11 cellular contexts compared by ENCODE assay signal in genomic region chr17:64641499-64641898, GRCh38. TPM values are rescaled to one million over a fixed set of nuclear protein-coding genes. Genes with fewer than 3 reads are reported as not detected.
DNase-seq lines count a peak whose midpoint lies in the region; ATAC-seq and TF ChIP-seq lines count a peak whose summit lies in the region.
"Had no signal": no experiment of that assay in that cellular context is flagged by ENCODE, and none has a peak within 500 bp of the region (broad histone marks: within the 10 kb centered on the region; RNA-seq: fewer than 3 reads in every experiment).

No MANE protein-coding gene starts in this region.

- TF ChIP-seq CTCF in H9 (conservative IDR thresholded peaks at IDR 0.05) (no peak), astrocyte of the cerebellum (IDR thresholded peaks at IDR 0.05; ENCODE audit: low read depth, low read length, missing control alignments) (no peak), prostate gland (IDR thresholded peaks at IDR 0.05) (no peak), uterus (IDR thresholded peaks at IDR 0.05) (no peak)

- no peak overlapping the region for H3K4ac ChIP-seq in H9 (ENCODE audit: low read depth, low read length)

- H3K4me3 ChIP-seq in astrocyte of the cerebellum (ENCODE audit: low read depth, low read length) (no peak overlapping the region), prostate gland (no peak overlapping the region), uterus (no peak overlapping the region)

- H3K4me3 Mint-ChIP-seq in H9 = no peak overlapping the region

- intact Hi-C loops in left colon (cut with DNase I, micrococcal nuclease) (loop anchor here in 1 of 2 donors (10.0 kb wide), 2 partner anchors 107 to 227 kb away; no protein-coding TSS in a partner anchor), prostate gland (cut with DNase I) (no loop called here), uterus (cut with DNase I; ENCODE audit: low total_unique reads) (no loop called here)

- no peak overlapping the region for H3K4me2 ChIP-seq in H9 (ENCODE audit: insufficient read depth, insufficient read length, low read length)

- H4K5ac ChIP-seq in H9 (ENCODE audit: insufficient read length, low read depth, low read length) = no peak overlapping the region

- no peak overlapping the region for H2BK15ac ChIP-seq in H9 (ENCODE audit: low read depth, low read length)

- H3K23ac ChIP-seq in H9 (ENCODE audit: insufficient read length, low read depth, low read length) = no peak overlapping the region

- in situ Hi-C loops in ACHN (cut with HindIII; ENCODE audit: low pct_ligation_motif_present, low pct_unique_long_range_greater_than_20kb, low sequenced_read_pairs) (no loop called here), astrocyte of the cerebellum (cut with HindIII; ENCODE audit: low sequenced_read_pairs) (no loop called here)

- no peak overlapping the region for H2BK12ac ChIP-seq in H9 (ENCODE audit: insufficient read length, low read depth, low read length)

- H3K18ac ChIP-seq in H9 (ENCODE audit: insufficient read length, low read depth, low read length) = no peak overlapping the region

- no peak overlapping the region for H2AFZ ChIP-seq in H9 (ENCODE audit: low read length)

- WGBS in H9 (ENCODE audit: extremely low coverage, insufficient read length, low lambda C conversion rate) = no CpG with 5 or more reads among the region's 2 CpGs
- WGBS in prostate gland = 49% methylated on average over 2 of the region's 2 CpGs

- no peaks in the 10 kb centered on the region for H3K27me3 ChIP-seq in H9 (ENCODE audit: insufficient read depth, low read length)
- H3K27me3 ChIP-seq in prostate gland (replicated peaks; ENCODE audit: insufficient read depth) = no peaks in the 10 kb centered on the region
- no peaks in the 10 kb centered on the region for H3K27me3 ChIP-seq in uterus

- H4K91ac ChIP-seq in H9 (ENCODE audit: insufficient read length, low read depth, low read length) = no peak overlapping the region

- H3K23me2 ChIP-seq in H9 (ENCODE audit: insufficient read length, low read depth, low read length, poor library complexity, severe bottlenecking) = no peaks in the 10 kb centered on the region

- H3K9me3 ChIP-seq in H9 (ENCODE audit: control insufficient read depth, low read depth, low read length) = no peaks in the 10 kb centered on the region
- no peaks in the 10 kb centered on the region for H3K9me3 ChIP-seq in prostate gland
- H3K9me3 ChIP-seq in uterus = no peaks in the 10 kb centered on the region

- peak; percentile 94 for ATAC-seq in left colon
- no peak for ATAC-seq in GM21529 (IDR thresholded peaks at IDR 0.05; ENCODE audit: unreplicated experiment)

- no peaks in the 10 kb centered on the region for H3K27me3 Mint-ChIP-seq in H9 (ENCODE audit: low read depth)

- no peak overlapping the region for H2BK5ac ChIP-seq in H9 (ENCODE audit: insufficient read length, low read length)

- no peaks in the 10 kb centered on the region for H4K20me1 ChIP-seq in H9 (ENCODE audit: control insufficient read depth, insufficient read depth, insufficient read length)

- no peaks in the 10 kb centered on the region for H3K79me1 ChIP-seq in H9 (ENCODE audit: insufficient read depth, low read depth, low read length, poor library complexity, severe bottlenecking)

- no peaks in the 10 kb centered on the region for H3K9me3 Mint-ChIP-seq in H9

- H3K27ac ChIP-seq in H9 (ENCODE audit: insufficient read length, low read depth, low read length) = no peak overlapping the region
- no peak overlapping the region for H3K27ac ChIP-seq in prostate gland
- H3K27ac ChIP-seq in uterus = no peak overlapping the region

- no peak overlapping the region for H3K56ac ChIP-seq in H9 (ENCODE audit: insufficient read length, low read depth, low read length)

- no peak overlapping the region for H4K8ac ChIP-seq in H9 (replicated peaks; ENCODE audit: insufficient read length, low read depth, low read length)

- peaks cover 0 to 5% of the 10 kb centered on the region in 2 experiments; a peak in 1 of 4 replicates for H3K4me1 Mint-ChIP-seq in H9

- H3K4me1 ChIP-seq in H9 (ENCODE audit: insufficient read depth, low read length) (no peaks in the 10 kb centered on the region; the same call in 1 of the 2 replicates), prostate gland (replicated peaks) (no peaks in the 10 kb centered on the region), uterus (no peaks in the 10 kb centered on the region)

- H3T11ph ChIP-seq in H9 (ENCODE audit: low read length) = no peak overlapping the region

- no peak overlapping the region for H2BK20ac ChIP-seq in H9 (ENCODE audit: low read depth, low read length, poor library complexity, severe bottlenecking)

- TF ChIP-seq POLR2A in prostate gland (IDR thresholded peaks at IDR 0.05) (no peak), uterus (IDR thresholded peaks at IDR 0.05) (no peak)

- H3K36me3 ChIP-seq in prostate gland (no peaks in the 10 kb centered on the region), uterus (no peaks in the 10 kb centered on the region)

- H3K36me3 Mint-ChIP-seq in H9 (ENCODE audit: insufficient read depth in 1 of 3, low read depth in 3 of 3) = peaks cover 0 to 5% (median 0%) of the 10 kb centered on the region in 3 experiments; a peak in 3 of 7 replicates

- H2AK5ac ChIP-seq in H9 (ENCODE audit: insufficient read length, low read length) = no peak overlapping the region

- no peak overlapping the region for H3K14ac ChIP-seq in H9 (ENCODE audit: insufficient read depth, low read length)

- no peak overlapping the region for H3K9ac ChIP-seq in H9 (ENCODE audit: extremely low read depth, insufficient read length, low read length)

- H3K27ac Mint-ChIP-seq in H9 = peak overlapping the region in 2 of 3 experiments; percentile 30 to 41; a peak in 2 of 7 replicates

- no peaks in the 10 kb centered on the region; the same call in 1 of the 2 replicates for H3K79me2 ChIP-seq in H9 (ENCODE audit: insufficient read depth, low read length)

- peak; percentile 74 for DNase-seq in ACHN
- DNase-seq in H9 = no peak
- peak; percentile 75 for DNase-seq in astrocyte of the cerebellum (ENCODE audit: low read depth)
- DNase-seq in left colon = no peak
- DNase-seq in MV-4-11 (lab: John Stamatoyannopoulos, UW) = no peak
- no peak for DNase-seq in prostate gland (ENCODE audit: low spot score)
- no peak for DNase-seq in uterus
- DNase-seq: activated CD4-positive, alpha-beta T cell treated with anti-CD3 and anti-CD28 coated beads, Interleukin-2, amount 50 U/mL, for 48 hours; glutamatergic neuron; stimulated activated CD4-positive, alpha-beta T cell treated with anti-CD3 and anti-CD28 coated beads, Interleukin-1b, Interleukin-23, amount 100 ng/mL, for 48 hours had no signal

- no peak overlapping the region for H2BK120ac ChIP-seq in H9 (ENCODE audit: low read depth, low read length, poor library complexity, severe bottlenecking)

RNA-seq across cellular contexts. Expression of gene SMURF2, which starts 20.6 kb away (rescaled TPM):
- 33.0 and 35.3 TPM in 2 replicates for total RNA-seq in H9 (2021)
- total RNA-seq in left colon = 10 to 100 TPM; 14.1 to 20.0 TPM
- 10 to 100 TPM; 21.5 to 29.1 TPM for total RNA-seq in prostate gland
- 10 to 100 TPM; 18.4 to 92.0 (median 37.3) TPM for total RNA-seq in uterus

Comparison
In these comparisons a context has a peak if more than half of its experiments do, and no peak if none do; other contexts are left out.
1. DNase-seq: peak in ACHN (single experiment) and astrocyte of the cerebellum (single experiment); none in H9 (single experiment), left colon (0 of 2), MV-4-11 (single experiment), prostate gland (single experiment) and uterus (0 of 2).